Comparison of ENCODE assay signal across 25 cellular contexts in the genomic region with DNA sequence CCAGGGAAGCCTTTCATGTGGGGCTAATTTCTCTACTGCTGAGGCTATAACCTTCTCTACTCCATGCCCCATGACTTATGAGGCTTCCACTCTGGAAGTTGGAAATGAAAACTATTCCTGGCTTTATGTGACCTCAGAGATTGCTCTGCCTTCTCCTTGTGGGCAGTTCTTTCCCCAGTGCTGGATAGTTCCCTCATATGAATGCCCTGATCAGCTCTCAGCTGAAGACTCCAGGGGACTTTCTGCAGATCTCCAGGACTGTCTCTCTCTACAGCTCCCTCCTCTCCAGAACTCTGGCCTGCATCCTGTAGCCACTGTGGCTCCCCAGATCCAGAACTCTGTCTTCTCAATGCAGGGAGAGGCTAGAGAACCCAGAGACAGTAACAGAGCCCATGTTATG.
DNase-seq lines count a peak whose midpoint lies in the region; ATAC-seq and TF ChIP-seq lines count a peak whose summit lies in the region.
"Had no signal": no experiment of that assay in that cellular context is flagged by ENCODE, and none has a peak within 500 bp of the region (broad histone marks: within the 10 kb centered on the region; RNA-seq: fewer than 3 reads in every experiment).

No MANE protein-coding gene starts in this region.

- ATAC-seq in natural killer cell (no peak), GM18502 (IDR thresholded peaks at IDR 0.05; ENCODE audit: poor library complexity, unreplicated experiment) (no peak), GM21447 (IDR thresholded peaks at IDR 0.05; ENCODE audit: unreplicated experiment) (no peak)
- ATAC-seq in natural killer cell treated with Interleukin-12 subunit alpha and Interleukin-12 subunit beta and Interleukin-15 and Interleukin-18, amount 100 ng/mL, for 72 hours = no peak
- ATAC-seq in effector memory CD8-positive, alpha-beta T cell (replicated peaks) = no peak
- ATAC-seq: activated CD8-positive, alpha-beta T cell treated with anti-CD3 and anti-CD28 coated beads, Interleukin-2, amount 10 ng/mL, durations not matched to agents 7 days and 5 days; activated T-cell treated with anti-CD3 and anti-CD28 coated beads, Interleukin-2, amount 50 U/mL, for 4 hours; gastrocnemius medialis; Right ventricle myocardium inferior had no signal

- H3K27me3 ChIP-seq in osteoblast (ENCODE audit: insufficient read depth, low read length) = no peaks in the 10 kb centered on the region
- H3K27me3 ChIP-seq: BE2C, gastrocnemius medialis, tibial artery had no signal

- no peak overlapping the region for H2AFZ ChIP-seq in osteoblast (ENCODE audit: low read length)

- no peaks in the 10 kb centered on the region for H3K9me3 Mint-ChIP-seq in natural killer cell
- no peaks in the 10 kb centered on the region for H3K9me3 Mint-ChIP-seq in natural killer cell treated with Interleukin-12 subunit alpha and Interleukin-12 subunit beta and Interleukin-15 and Interleukin-18, amount 100 ng/mL, for 72 hours
- no peaks in the 10 kb centered on the region for H3K9me3 Mint-ChIP-seq in effector memory CD8-positive, alpha-beta T cell
- H3K9me3 Mint-ChIP-seq: activated naive CD4-positive, alpha-beta T cell treated with anti-CD3 and anti-CD28 coated beads for 36 hours; activated T-cell treated with anti-CD3 and anti-CD28 coated beads, Interleukin-2, amount 50 U/mL, for 4 hours; CD8-positive, alpha-beta memory T cell had no signal

- H3K27ac Mint-ChIP-seq in natural killer cell = no peak overlapping the region
- no peak overlapping the region for H3K27ac Mint-ChIP-seq in natural killer cell treated with Interleukin-12 subunit alpha and Interleukin-12 subunit beta and Interleukin-15 and Interleukin-18, amount 100 ng/mL, for 72 hours
- H3K27ac Mint-ChIP-seq in effector memory CD8-positive, alpha-beta T cell = no peak overlapping the region
- H3K27ac Mint-ChIP-seq: activated CD8-positive, alpha-beta T cell treated with anti-CD3 and anti-CD28 coated beads, Interleukin-2, amount 10 ng/mL, durations not matched to agents 7 days and 5 days; activated naive CD4-positive, alpha-beta T cell treated with anti-CD3 and anti-CD28 coated beads for 36 hours; CD8-positive, alpha-beta memory T cell had no signal

- no peak overlapping the region for H3K4me3 ChIP-seq in osteoblast (ENCODE audit: insufficient read depth, low read length)
- H3K4me3 ChIP-seq: gastrocnemius medialis, HAP-1, tibial artery had no signal

- peaks cover 4% of the 10 kb centered on the region for H3K36me3 ChIP-seq in osteoblast (ENCODE audit: insufficient read depth, low read length)
- H3K36me3 ChIP-seq: BE2C, gastrocnemius medialis, HAP-1 had no signal

- no peaks in the 10 kb centered on the region for H3K79me2 ChIP-seq in osteoblast (ENCODE audit: insufficient read depth, low read length)

- H3K36me3 Mint-ChIP-seq in natural killer cell = no peaks in the 10 kb centered on the region
- H3K36me3 Mint-ChIP-seq in natural killer cell treated with Interleukin-12 subunit alpha and Interleukin-12 subunit beta and Interleukin-15 and Interleukin-18, amount 100 ng/mL, for 72 hours = no peaks in the 10 kb centered on the region
- peaks cover 2% of the 10 kb centered on the region for H3K36me3 Mint-ChIP-seq in effector memory CD8-positive, alpha-beta T cell (ENCODE audit: insufficient read depth)
- H3K36me3 Mint-ChIP-seq: CD8-positive, alpha-beta memory T cell had no signal

- peaks cover 7 to 8% of the 10 kb centered on the region in 2 donors for H3K27me3 Mint-ChIP-seq in natural killer cell (ENCODE audit: low read depth in 2 of 2)
- peaks cover 0 to 7% of the 10 kb centered on the region in 2 donors for H3K27me3 Mint-ChIP-seq in natural killer cell treated with Interleukin-12 subunit alpha and Interleukin-12 subunit beta and Interleukin-15 and Interleukin-18, amount 100 ng/mL, for 72 hours
- peaks cover 7 to 65% of the 10 kb centered on the region in 2 donors for H3K27me3 Mint-ChIP-seq in effector memory CD8-positive, alpha-beta T cell

- H3K4me1 ChIP-seq in osteoblast (ENCODE audit: insufficient read depth, low read length) = peaks cover 12% of the 10 kb centered on the region
- H3K4me1 ChIP-seq: BE2C, HAP-1 had no signal

- intact Hi-C loops in natural killer cell (cut with micrococcal nuclease) = no loop called here

- no peaks in the 10 kb centered on the region for H3K9me3 ChIP-seq in osteoblast (ENCODE audit: low read depth, low read length)
- H3K9me3 ChIP-seq: BE2C, gastrocnemius medialis, HAP-1, tibial artery had no signal

- TF ChIP-seq CTCF in natural killer cell (IDR thresholded peaks at IDR 0.05) = no peak
- no peak for TF ChIP-seq CTCF in osteoblast (IDR thresholded peaks at IDR 0.05; ENCODE audit: extremely low read depth, low read depth, low read length)

- H3K27ac ChIP-seq in osteoblast (ENCODE audit: low read depth, low read length) = no peak overlapping the region
- H3K27ac ChIP-seq: gastrocnemius medialis, tibial artery had no signal

- no peak overlapping the region for H3K4me3 Mint-ChIP-seq in natural killer cell
- H3K4me3 Mint-ChIP-seq in natural killer cell treated with Interleukin-12 subunit alpha and Interleukin-12 subunit beta and Interleukin-15 and Interleukin-18, amount 100 ng/mL, for 72 hours = no peak overlapping the region
- no peak overlapping the region for H3K4me3 Mint-ChIP-seq in effector memory CD8-positive, alpha-beta T cell
- H3K4me3 Mint-ChIP-seq: activated CD8-positive, alpha-beta T cell treated with anti-CD3 and anti-CD28 coated beads, Interleukin-2, amount 10 ng/mL, durations not matched to agents 7 days and 5 days; activated naive CD4-positive, alpha-beta T cell treated with anti-CD3 and anti-CD28 coated beads for 36 hours; activated T-cell treated with anti-CD3 and anti-CD28 coated beads, Interleukin-2, amount 50 U/mL, for 4 hours; CD8-positive, alpha-beta memory T cell had no signal

- no peaks in the 10 kb centered on the region for H3K4me1 Mint-ChIP-seq in natural killer cell
- H3K4me1 Mint-ChIP-seq in natural killer cell treated with Interleukin-12 subunit alpha and Interleukin-12 subunit beta and Interleukin-15 and Interleukin-18, amount 100 ng/mL, for 72 hours (ENCODE audit: low read depth in 2 of 2) = no peaks in the 10 kb centered on the region
- peaks cover 0 to 2% of the 10 kb centered on the region in 2 donors for H3K4me1 Mint-ChIP-seq in effector memory CD8-positive, alpha-beta T cell (ENCODE audit: low read depth in 2 of 2)
- H3K4me1 Mint-ChIP-seq: CD8-positive, alpha-beta memory T cell had no signal

- peaks cover 32% of the 10 kb centered on the region for H4K20me1 ChIP-seq in osteoblast (ENCODE audit: insufficient read depth, low read length)

- H3K4me2 ChIP-seq in osteoblast (ENCODE audit: insufficient read depth, low read length) = no peak overlapping the region

- DNase-seq in natural killer cell (peak; percentile 6), osteoblast (ENCODE audit: insufficient read length, low spot score, missing footprints) (peak; percentile 65), DMS53 treated with DMSO at 0.1 percent for 48 hours (lab: John Stamatoyannopoulos, UW; ENCODE audit: unreplicated experiment) (no peak)
- DNase-seq in natural killer cell treated with Interleukin-12 subunit alpha and Interleukin-12 subunit beta and Interleukin-15 and Interleukin-18, amount 100 ng/mL, for 72 hours (ENCODE audit: low spot score) = no peak
- peak; percentile 29 for DNase-seq in activated CD8-positive, alpha-beta memory T cell treated with anti-CD3 and anti-CD28 coated beads, Interleukin-2, amount 50 U/mL, for 48 hours
- DNase-seq in effector memory CD8-positive, alpha-beta T cell = no peak
- DNase-seq: activated CD4-positive, alpha-beta T cell treated with anti-CD3 and anti-CD28 coated beads for 4 hours; activated CD8-positive, alpha-beta T cell treated with anti-CD3 and anti-CD28 coated beads, Interleukin-2, amount 10 ng/mL, durations not matched to agents 7 days and 5 days; activated naive CD4-positive, alpha-beta T cell treated with anti-CD3 and anti-CD28 coated beads for 36 hours; activated T-cell treated with anti-CD3 and anti-CD28 coated beads, Interleukin-2, amount 50 U/mL, for 4 hours; BE2C; caudate nucleus; Karpas-422; NCI-H1417; NCI-H2029; NCI-H526; stimulated activated CD8-positive, alpha-beta memory T cell treated with anti-CD3 and anti-CD28 coated beads, Interleukin-4, amount 100 ng/mL, for 48 hours; T-helper 2 cell had no signal

Comparison
In these comparisons a context has a peak if more than half of its experiments do, and no peak if none do; other contexts are left out.
1. DNase-seq: peak in natural killer cell (single experiment), activated CD8-positive, alpha-beta memory T cell treated with anti-CD3 and anti-CD28 coated beads, Interleukin-2, amount 50 U/mL, for 48 hours (single experiment) and osteoblast (single experiment); none in natural killer cell treated with Interleukin-12 subunit alpha and Interleukin-12 subunit beta and Interleukin-15 and Interleukin-18, amount 100 ng/mL, for 72 hours (single experiment), effector memory CD8-positive, alpha-beta T cell (0 of 3) and DMS53 treated with DMSO at 0.1 percent for 48 hours (single experiment).